Comparison of ENCODE assay signal across 16 cellular contexts in genomic region chr7:136709876-136710275, GRCh38.
"Had no signal": no experiment of that assay in that cellular context is flagged by ENCODE, and none has a peak within 500 bp of the region (broad histone marks: within the 10 kb centered on the region; RNA-seq: fewer than 3 reads in every experiment).

No MANE protein-coding gene starts in this region.

- H3K4me2 ChIP-seq: neural progenitor cell had no signal

- H3K27ac ChIP-seq: colonic mucosa, esophagus squamous epithelium, neural progenitor cell, ovary had no signal

- H3K27ac Mint-ChIP-seq: naive thymus-derived CD8-positive, alpha-beta T cell; neural progenitor cell; type B pancreatic cell had no signal

- H3K9ac ChIP-seq: neural progenitor cell had no signal

- H3K4me3 ChIP-seq: colonic mucosa, esophagus squamous epithelium, neural progenitor cell, ovary had no signal

- H3K27me3 Mint-ChIP-seq: naive thymus-derived CD8-positive, alpha-beta T cell had no signal

- H3K9me3 Mint-ChIP-seq: neural progenitor cell, type B pancreatic cell had no signal

- DNase-seq: colonic mucosa; dermis blood vessel endothelial cell; esophagus squamous epithelium; foreskin fibroblast; kidney glomerular epithelial cell; mammary epithelial cell; naive thymus-derived CD8-positive, alpha-beta T cell; nucleus accumbens; ovary; right cardiac atrium; small intestine; stimulated activated CD4-positive, alpha-beta T cell treated with anti-CD3 and anti-CD28 coated beads, Interleukin-2, amount 100 ng/mL, for 48 hours; stimulated activated naive CD4-positive, alpha-beta T cell treated with Interleukin-2 at 50 U/mL for 16 hours had no signal

- ATAC-seq: left lobe of liver; naive thymus-derived CD8-positive, alpha-beta T cell; right cardiac atrium had no signal

- H3K36me3 ChIP-seq: colonic mucosa, esophagus squamous epithelium, neural progenitor cell, ovary had no signal

- H3K4me1 ChIP-seq: colonic mucosa, esophagus squamous epithelium, neural progenitor cell had no signal

- H3K9me3 ChIP-seq: colonic mucosa, esophagus squamous epithelium, ovary had no signal

- H3K4me3 Mint-ChIP-seq: naive thymus-derived CD8-positive, alpha-beta T cell; neural progenitor cell; type B pancreatic cell had no signal

- H3K27me3 ChIP-seq: colonic mucosa, esophagus squamous epithelium, neural progenitor cell, ovary had no signal

- H3K36me3 Mint-ChIP-seq: naive thymus-derived CD8-positive, alpha-beta T cell; neural progenitor cell; type B pancreatic cell had no signal

- H3K4me1 Mint-ChIP-seq: naive thymus-derived CD8-positive, alpha-beta T cell had no signal
